In the genomic region with DNA sequence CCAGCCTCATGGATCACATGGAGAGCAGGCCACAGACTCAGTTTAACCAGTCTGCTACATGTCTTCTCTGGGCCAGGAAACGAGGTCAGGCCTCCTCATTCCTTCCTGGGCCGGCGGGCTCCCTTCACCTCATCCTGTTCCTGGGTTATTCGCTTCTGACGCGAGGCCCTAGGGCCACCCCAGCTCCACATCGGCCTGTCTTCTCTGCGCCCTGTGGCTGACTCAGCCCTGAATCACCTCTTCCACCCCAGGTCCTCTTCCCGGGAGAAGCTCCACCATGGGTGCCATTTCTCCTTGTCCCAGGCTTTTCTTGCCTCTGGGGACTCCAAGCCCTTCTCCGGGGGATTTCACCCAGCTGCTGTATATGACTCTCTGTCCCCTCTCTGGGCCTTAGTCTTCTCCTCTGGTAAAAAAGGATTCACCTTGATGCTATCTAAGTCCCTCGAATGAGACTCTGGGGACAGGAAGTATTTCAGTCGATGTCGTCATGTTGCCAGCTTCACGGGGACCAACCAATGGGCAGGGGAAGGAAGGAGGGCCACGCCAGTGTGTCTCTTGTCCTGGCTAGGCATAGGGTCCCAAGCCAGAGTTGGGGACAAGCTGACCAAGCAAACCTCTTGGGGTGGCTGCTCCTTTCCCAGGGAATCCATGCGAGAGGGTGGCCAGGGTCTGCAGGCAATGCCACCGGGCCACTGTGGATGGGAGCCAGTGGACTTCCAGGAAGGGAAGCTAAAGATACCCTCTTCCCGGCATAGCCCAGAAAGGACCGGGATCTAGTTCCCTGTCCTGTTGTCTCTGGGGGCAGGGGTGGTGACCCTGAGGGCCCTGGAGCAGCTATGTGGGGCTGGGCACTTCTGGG, we compare ENCODE assay signal across 1 cellular context.
TF ChIP-seq lines count a peak whose summit lies in the region.

No MANE protein-coding gene starts in this region.

TF ChIP-seq in K562, 482 proteins besides CTCF, POLR2A, EP300 and RAD21 (continued from another document and continues in another):
- TF ChIP-seq, protein P1, sequence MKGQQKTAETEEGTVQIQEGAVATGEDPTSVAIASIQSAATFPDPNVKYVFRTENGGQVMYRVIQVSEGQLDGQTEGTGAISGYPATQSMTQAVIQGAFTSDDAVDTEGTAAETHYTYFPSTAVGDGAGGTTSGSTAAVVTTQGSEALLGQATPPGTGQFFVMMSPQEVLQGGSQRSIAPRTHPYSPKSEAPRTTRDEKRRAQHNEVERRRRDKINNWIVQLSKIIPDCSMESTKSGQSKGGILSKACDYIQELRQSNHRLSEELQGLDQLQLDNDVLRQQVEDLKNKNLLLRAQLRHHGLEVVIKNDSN (CRISPR knock-in tag; IDR thresholded peaks at IDR 0.05), result no peak
- TF ChIP-seq NEUROD1 (IDR thresholded peaks at IDR 0.05; ENCODE audit: borderline replicate concordance, low read depth, low read length, partially characterized antibody), result peak; percentile 11
- TF ChIP-seq WHSC1 (IDR thresholded peaks at IDR 0.05; ENCODE audit: low read length), result no peak
- peak; percentile 94 for TF ChIP-seq SMAD4 (CRISPR knock-in tag; conservative IDR thresholded peaks at IDR 0.05)
- TF ChIP-seq MEIS2 (IDR thresholded peaks at IDR 0.05; ENCODE audit: partially characterized antibody), result no peak
- TF ChIP-seq, protein P2, sequence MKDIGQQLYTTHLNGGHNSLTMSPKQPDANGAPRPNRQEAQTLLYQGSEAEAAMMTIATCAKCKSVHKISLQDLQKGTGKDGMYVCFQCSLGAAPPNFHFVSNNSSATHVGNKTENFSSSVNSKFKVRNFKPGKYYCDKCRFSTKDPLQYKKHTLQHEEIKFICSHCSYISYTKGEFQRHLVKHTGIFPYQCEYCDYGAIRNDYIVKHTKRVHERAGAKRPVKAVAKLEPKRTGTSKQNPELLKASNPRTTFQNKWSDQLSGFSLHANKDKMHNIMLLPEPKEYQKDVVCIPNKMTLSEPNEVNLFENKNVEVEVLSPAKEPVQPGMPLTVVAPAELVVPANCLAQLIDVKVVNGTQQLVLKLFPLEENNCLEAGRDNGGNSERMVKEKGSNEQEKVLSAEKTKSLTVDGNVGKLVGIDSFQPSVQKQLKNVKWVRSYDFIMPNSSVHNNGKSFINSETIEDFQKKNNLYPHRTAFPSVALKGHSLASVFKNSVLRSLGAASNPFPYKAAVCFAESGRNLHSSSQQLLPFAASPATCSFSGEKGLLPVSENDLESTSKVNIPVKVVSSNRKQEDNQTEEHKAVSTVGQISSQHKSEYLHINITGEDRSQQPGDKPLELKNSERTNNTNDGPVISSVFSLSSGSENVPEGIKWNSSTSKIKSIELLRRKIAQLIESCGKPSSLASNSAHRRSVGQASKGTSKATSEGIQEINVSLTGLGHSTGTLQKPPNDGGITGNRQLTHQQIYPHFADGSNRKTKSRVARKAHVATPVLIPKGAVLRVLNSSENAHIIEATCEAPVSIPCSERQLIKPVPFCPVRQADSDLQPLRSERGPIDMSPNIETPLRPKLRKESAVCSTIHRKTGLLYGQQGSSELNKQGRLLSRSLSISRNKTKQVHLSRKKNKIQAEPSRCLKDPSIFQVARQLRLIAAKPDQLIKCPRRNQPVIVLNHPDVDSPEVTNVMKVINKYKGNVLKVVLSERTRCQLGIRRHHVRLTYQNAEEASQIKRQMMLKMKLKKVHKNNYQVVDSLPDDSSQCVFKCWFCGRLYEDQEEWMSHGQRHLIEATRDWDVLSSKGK (CRISPR knock-in tag; IDR thresholded peaks at IDR 0.05), result no peak
- TF ChIP-seq DMBX1 (CRISPR knock-in tag; IDR thresholded peaks at IDR 0.05; ENCODE audit: borderline replicate concordance), result peak; percentile 95
- TF ChIP-seq NR3C1 (CRISPR knock-in tag; IDR thresholded peaks at IDR 0.05), result no peak
- no peak for TF ChIP-seq PCBP2 (IDR thresholded peaks at IDR 0.05; ENCODE audit: low read depth, low read length, poor library complexity, severe bottlenecking)
- TF ChIP-seq EZH2 (IDR thresholded peaks at IDR 0.05; ENCODE audit: borderline replicate concordance, low read depth, low read length), result no peak
- TF ChIP-seq SRSF7 (optimal IDR thresholded peaks at IDR 0.05; ENCODE audit: low read depth, low read length), result no peak
- TF ChIP-seq NONO (IDR thresholded peaks at IDR 0.05; ENCODE audit: low read depth in 2 of 2, low read length in 1 of 2), result no peak
- no peak for TF ChIP-seq RFX5 (IDR thresholded peaks at IDR 0.05; ENCODE audit: low read depth, low read length)
- TF ChIP-seq, protein P3, sequence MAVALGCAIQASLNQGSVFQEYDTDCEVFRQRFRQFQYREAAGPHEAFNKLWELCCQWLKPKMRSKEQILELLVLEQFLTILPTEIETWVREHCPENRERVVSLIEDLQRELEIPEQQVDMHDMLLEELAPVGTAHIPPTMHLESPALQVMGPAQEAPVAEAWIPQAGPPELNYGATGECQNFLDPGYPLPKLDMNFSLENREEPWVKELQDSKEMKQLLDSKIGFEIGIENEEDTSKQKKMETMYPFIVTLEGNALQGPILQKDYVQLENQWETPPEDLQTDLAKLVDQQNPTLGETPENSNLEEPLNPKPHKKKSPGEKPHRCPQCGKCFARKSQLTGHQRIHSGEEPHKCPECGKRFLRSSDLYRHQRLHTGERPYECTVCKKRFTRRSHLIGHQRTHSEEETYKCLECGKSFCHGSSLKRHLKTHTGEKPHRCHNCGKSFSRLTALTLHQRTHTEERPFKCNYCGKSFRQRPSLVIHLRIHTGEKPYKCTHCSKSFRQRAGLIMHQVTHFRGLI (CRISPR knock-in tag; IDR thresholded peaks at IDR 0.05), result peak; percentile 87
- TF ChIP-seq BHLHE40 (IDR thresholded peaks at IDR 0.05; ENCODE audit: low read length), result no peak
- no peak for TF ChIP-seq KLF16 (IDR thresholded peaks at IDR 0.05)
- no peak for TF ChIP-seq ZNF431 (CRISPR knock-in tag; IDR thresholded peaks at IDR 0.05)
- TF ChIP-seq, protein P4, sequence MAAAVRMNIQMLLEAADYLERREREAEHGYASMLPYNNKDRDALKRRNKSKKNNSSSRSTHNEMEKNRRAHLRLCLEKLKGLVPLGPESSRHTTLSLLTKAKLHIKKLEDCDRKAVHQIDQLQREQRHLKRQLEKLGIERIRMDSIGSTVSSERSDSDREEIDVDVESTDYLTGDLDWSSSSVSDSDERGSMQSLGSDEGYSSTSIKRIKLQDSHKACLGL (CRISPR knock-in tag; IDR thresholded peaks at IDR 0.05; ENCODE audit: borderline replicate concordance, poor library complexity, severe bottlenecking), result no peak
- TF ChIP-seq SETDB1 (IDR thresholded peaks at IDR 0.05; ENCODE audit: low read length), result no peak
- TF ChIP-seq, protein P5, sequence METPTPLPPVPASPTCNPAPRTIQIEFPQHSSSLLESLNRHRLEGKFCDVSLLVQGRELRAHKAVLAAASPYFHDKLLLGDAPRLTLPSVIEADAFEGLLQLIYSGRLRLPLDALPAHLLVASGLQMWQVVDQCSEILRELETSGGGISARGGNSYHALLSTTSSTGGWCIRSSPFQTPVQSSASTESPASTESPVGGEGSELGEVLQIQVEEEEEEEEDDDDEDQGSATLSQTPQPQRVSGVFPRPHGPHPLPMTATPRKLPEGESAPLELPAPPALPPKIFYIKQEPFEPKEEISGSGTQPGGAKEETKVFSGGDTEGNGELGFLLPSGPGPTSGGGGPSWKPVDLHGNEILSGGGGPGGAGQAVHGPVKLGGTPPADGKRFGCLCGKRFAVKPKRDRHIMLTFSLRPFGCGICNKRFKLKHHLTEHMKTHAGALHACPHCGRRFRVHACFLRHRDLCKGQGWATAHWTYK (CRISPR knock-in tag; IDR thresholded peaks at IDR 0.05), result peak; percentile 78
- TF ChIP-seq, protein P6, sequence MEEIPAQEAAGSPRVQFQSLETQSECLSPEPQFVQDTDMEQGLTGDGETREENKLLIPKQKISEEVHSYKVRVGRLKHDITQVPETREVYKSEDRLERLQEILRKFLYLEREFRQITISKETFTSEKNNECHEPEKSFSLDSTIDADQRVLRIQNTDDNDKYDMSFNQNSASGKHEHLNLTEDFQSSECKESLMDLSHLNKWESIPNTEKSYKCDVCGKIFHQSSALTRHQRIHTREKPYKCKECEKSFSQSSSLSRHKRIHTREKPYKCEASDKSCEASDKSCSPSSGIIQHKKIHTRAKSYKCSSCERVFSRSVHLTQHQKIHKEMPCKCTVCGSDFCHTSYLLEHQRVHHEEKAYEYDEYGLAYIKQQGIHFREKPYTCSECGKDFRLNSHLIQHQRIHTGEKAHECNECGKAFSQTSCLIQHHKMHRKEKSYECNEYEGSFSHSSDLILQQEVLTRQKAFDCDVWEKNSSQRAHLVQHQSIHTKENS (CRISPR knock-in tag; IDR thresholded peaks at IDR 0.05), result no peak
- no peak for TF ChIP-seq ZNF217 (CRISPR knock-in tag; IDR thresholded peaks at IDR 0.05)
- no peak for TF ChIP-seq POLR2B (IDR thresholded peaks at IDR 0.05; ENCODE audit: low read depth, partially characterized antibody)
- TF ChIP-seq, protein P7, sequence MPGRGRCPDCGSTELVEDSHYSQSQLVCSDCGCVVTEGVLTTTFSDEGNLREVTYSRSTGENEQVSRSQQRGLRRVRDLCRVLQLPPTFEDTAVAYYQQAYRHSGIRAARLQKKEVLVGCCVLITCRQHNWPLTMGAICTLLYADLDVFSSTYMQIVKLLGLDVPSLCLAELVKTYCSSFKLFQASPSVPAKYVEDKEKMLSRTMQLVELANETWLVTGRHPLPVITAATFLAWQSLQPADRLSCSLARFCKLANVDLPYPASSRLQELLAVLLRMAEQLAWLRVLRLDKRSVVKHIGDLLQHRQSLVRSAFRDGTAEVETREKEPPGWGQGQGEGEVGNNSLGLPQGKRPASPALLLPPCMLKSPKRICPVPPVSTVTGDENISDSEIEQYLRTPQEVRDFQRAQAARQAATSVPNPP (IDR thresholded peaks at IDR 0.05; ENCODE audit: borderline replicate concordance, insufficient read depth, insufficient read length), result no peak
- no peak for TF ChIP-seq CHD2 (IDR thresholded peaks at IDR 0.05; ENCODE audit: low read depth, low read length)
- TF ChIP-seq, protein P8, sequence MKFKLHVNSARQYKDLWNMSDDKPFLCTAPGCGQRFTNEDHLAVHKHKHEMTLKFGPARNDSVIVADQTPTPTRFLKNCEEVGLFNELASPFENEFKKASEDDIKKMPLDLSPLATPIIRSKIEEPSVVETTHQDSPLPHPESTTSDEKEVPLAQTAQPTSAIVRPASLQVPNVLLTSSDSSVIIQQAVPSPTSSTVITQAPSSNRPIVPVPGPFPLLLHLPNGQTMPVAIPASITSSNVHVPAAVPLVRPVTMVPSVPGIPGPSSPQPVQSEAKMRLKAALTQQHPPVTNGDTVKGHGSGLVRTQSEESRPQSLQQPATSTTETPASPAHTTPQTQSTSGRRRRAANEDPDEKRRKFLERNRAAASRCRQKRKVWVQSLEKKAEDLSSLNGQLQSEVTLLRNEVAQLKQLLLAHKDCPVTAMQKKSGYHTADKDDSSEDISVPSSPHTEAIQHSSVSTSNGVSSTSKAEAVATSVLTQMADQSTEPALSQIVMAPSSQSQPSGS (CRISPR knock-in tag; IDR thresholded peaks at IDR 0.05), result no peak
- TF ChIP-seq RBM15 (IDR thresholded peaks at IDR 0.05; ENCODE audit: insufficient read depth, low read length), result no peak
- no peak for TF ChIP-seq PURB (CRISPR knock-in tag; IDR thresholded peaks at IDR 0.05; ENCODE audit: low read depth)
- TF ChIP-seq NELFE (IDR thresholded peaks at IDR 0.05; ENCODE audit: insufficient read depth, insufficient read length), result no peak
- no peak for TF ChIP-seq ZNF146 (CRISPR knock-in tag; IDR thresholded peaks at IDR 0.05; ENCODE audit: unreplicated experiment)
- no peak for TF ChIP-seq SRF (CRISPR knock-in tag; IDR thresholded peaks at IDR 0.05)
- TF ChIP-seq NCOA4 (IDR thresholded peaks at IDR 0.05; ENCODE audit: partially characterized antibody), result no peak
- TF ChIP-seq SLC30A9 (CRISPR knock-in tag; IDR thresholded peaks at IDR 0.05), result no peak
- no peak for TF ChIP-seq ZNF3 (CRISPR knock-in tag; IDR thresholded peaks at IDR 0.05)
- TF ChIP-seq CHD1 (IDR thresholded peaks at IDR 0.05; ENCODE audit: low read length), result no peak
- no peak for TF ChIP-seq XRCC4 (IDR thresholded peaks at IDR 0.05; ENCODE audit: extremely low read depth, insufficient read depth, insufficient read length)
- no peak for TF ChIP-seq ELF2 (CRISPR knock-in tag; IDR thresholded peaks at IDR 0.05)
- TF ChIP-seq ZNF239 (CRISPR knock-in tag; IDR thresholded peaks at IDR 0.05), result peak; percentile 62
- no peak for TF ChIP-seq POLR2H (tag; IDR thresholded peaks at IDR 0.05; ENCODE audit: low read depth)
- TF ChIP-seq LCOR (CRISPR knock-in tag; IDR thresholded peaks at IDR 0.05), result no peak
